Comparison of ENCODE assay signal across 16 cellular contexts in the genomic region with DNA sequence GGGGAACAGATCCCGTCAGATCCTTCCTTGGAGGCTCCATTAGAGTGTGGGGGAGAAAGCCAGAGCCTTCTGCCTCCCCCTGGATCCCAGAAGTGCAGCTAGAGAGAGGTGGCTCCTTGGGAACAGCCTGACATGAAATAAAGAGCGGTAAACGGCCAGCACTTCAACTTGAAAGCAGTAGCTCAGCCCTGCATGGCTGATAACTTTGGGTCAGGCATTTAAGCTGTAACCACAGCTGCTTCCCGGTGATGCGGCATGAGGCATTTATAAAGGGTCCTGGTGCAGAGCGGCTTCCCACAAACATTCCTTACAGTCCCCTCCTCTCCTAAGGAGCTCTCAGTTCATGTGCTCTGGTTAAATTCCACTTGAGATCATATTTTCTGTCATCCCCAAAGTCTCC.
DNase-seq lines count a peak whose midpoint lies in the region; FAIRE-seq and TF ChIP-seq lines count a peak whose summit lies in the region.
"Had no signal": no experiment of that assay in that cellular context is flagged by ENCODE, and none has a peak within 500 bp of the region (broad histone marks: within the 10 kb centered on the region; RNA-seq: fewer than 3 reads in every experiment).

No MANE protein-coding gene starts in this region.

- H4K5ac ChIP-seq in H1 (ENCODE audit: insufficient read length, low read depth, low read length) (no peak overlapping the region), mesendoderm (ENCODE audit: low read length) (no peak overlapping the region)

- no peaks in the 10 kb centered on the region for H3K36me3 Mint-ChIP-seq in CD14-positive monocyte

- H3K9me3 Mint-ChIP-seq in CD14-positive monocyte, result peaks cover 0 to 3% (median 0%) of the 10 kb centered on the region in 7 donors
- H3K9me3 Mint-ChIP-seq: CD8-positive, alpha-beta memory T cell had no signal

- H3K36me3 ChIP-seq in H1 (ENCODE audit: control insufficient read depth in 2 of 4, insufficient read depth in 4 of 4, low read length in 3 of 4), result no peaks in the 10 kb centered on the region
- no peaks in the 10 kb centered on the region for H3K36me3 ChIP-seq in mesendoderm (ENCODE audit: control insufficient read depth, insufficient read depth, low read length)

- H3K4me3 ChIP-seq in H1 (ENCODE audit: extremely low read depth in 1 of 4, insufficient read depth in 2 of 4, low read depth in 3 of 4, low read length in 4 of 4), result no peak overlapping the region
- no peak overlapping the region for H3K4me3 ChIP-seq in mesendoderm (ENCODE audit: low read length)

- H3K18ac ChIP-seq in H1 (ENCODE audit: extremely low read depth, low read length), result no peak overlapping the region
- H3K18ac ChIP-seq in mesendoderm (ENCODE audit: low read length), result no peak overlapping the region

- no peaks in the 10 kb centered on the region for H3K4me1 Mint-ChIP-seq in CD14-positive monocyte

- H3K9ac ChIP-seq in H1 (replicated peaks in 1 of 4; ENCODE audit: extremely low read depth in 1 of 4, low read depth in 3 of 4, low read length in 3 of 4) (no peak overlapping the region), mesendoderm (ENCODE audit: low read length) (no peak overlapping the region)

- no peak overlapping the region for H4K8ac ChIP-seq in H1 (ENCODE audit: extremely low read depth, insufficient read depth, low read length)
- no peak overlapping the region for H4K8ac ChIP-seq in mesendoderm (ENCODE audit: low read depth, low read length)

- no peak overlapping the region for H3K4ac ChIP-seq in H1 (replicated peaks; ENCODE audit: insufficient read length, low read depth, low read length)
- H3K4ac ChIP-seq in mesendoderm (ENCODE audit: low read depth, low read length), result no peak overlapping the region

- TF ChIP-seq RAD21 in H1 (IDR thresholded peaks at IDR 0.05 in 1 of 2, conservative IDR thresholded peaks at IDR 0.05 in 1 of 2; ENCODE audit: low read depth in 2 of 2, low read length in 2 of 2), result no peak; a peak in 1 of 4 replicates

- H3K23ac ChIP-seq in H1 (ENCODE audit: insufficient read length) (no peak overlapping the region), mesendoderm (ENCODE audit: low read length) (no peak overlapping the region)

- no peak overlapping the region for H3K14ac ChIP-seq in H1 (ENCODE audit: insufficient read length)

- no peak overlapping the region for H3K27ac Mint-ChIP-seq in CD14-positive monocyte

- H3K9me3 ChIP-seq in H1 (ENCODE audit: insufficient read depth in 2 of 2, low read depth in 1 of 2, low read length in 1 of 2), result no peaks in the 10 kb centered on the region
- H3K9me3 ChIP-seq: Caco-2 had no signal

- H2BK12ac ChIP-seq in H1 (ENCODE audit: low read depth, low read length), result 0 out of 2 replicates have a peak overlapping the region, but pooled peaks have one; percentile 10

- POLR2A ChIA-PET in H1 (lab: Charles Lee; ENCODE audit: partially characterized antibody), result no interaction called here

- H3K79me1 ChIP-seq in H1 (ENCODE audit: low read depth, low read length), result no peaks in the 10 kb centered on the region
- no peaks in the 10 kb centered on the region for H3K79me1 ChIP-seq in mesendoderm (ENCODE audit: low read length)

- H3K56ac ChIP-seq in H1 (replicated peaks; ENCODE audit: insufficient read length, low read depth, low read length), result no peak overlapping the region
- H3K56ac ChIP-seq in mesendoderm (ENCODE audit: low read length), result no peak overlapping the region

- peaks cover 8 to 15% (median 11%) of the 10 kb centered on the region in 4 experiments; a peak in 6 of 7 replicates for H3K4me1 ChIP-seq in H1 (replicated peaks in 1 of 4; ENCODE audit: control insufficient read depth in 3 of 4, insufficient read depth in 4 of 4, low read length in 3 of 4)
- no peaks in the 10 kb centered on the region for H3K4me1 ChIP-seq in mesendoderm (ENCODE audit: control insufficient read depth, low read depth, low read length)
- H3K4me1 ChIP-seq: Caco-2 had no signal

- no peak for FAIRE-seq in H1 (lab: Jason Lieb, UNC)
- FAIRE-seq: G401.6, GM12891, HepG2, HTR-8/SVneo had no signal

- no peaks in the 10 kb centered on the region for H4K20me1 ChIP-seq in H1 (replicated peaks in 1 of 2; ENCODE audit: control insufficient read depth in 1 of 2, insufficient read depth in 2 of 2, low read length in 2 of 2)

- peak overlapping the region; percentile 96 for H2AFZ ChIP-seq in H1 (ENCODE audit: low read length)

- H3K4me2 ChIP-seq in H1 (ENCODE audit: insufficient read depth in 1 of 2, low read depth in 2 of 2, low read length in 2 of 2) (no peak overlapping the region), mesendoderm (ENCODE audit: low read length) (no peak overlapping the region)

- intact Hi-C loops in CD14-positive monocyte (cut with micrococcal nuclease), result no loop called here

- H3K4me3 Mint-ChIP-seq in CD14-positive monocyte, result no peak overlapping the region
- H3K4me3 Mint-ChIP-seq: CD8-positive, alpha-beta memory T cell had no signal

- no peak overlapping the region for H4K91ac ChIP-seq in H1 (replicated peaks; ENCODE audit: insufficient read length, low read length)

- DNase-seq in DMS79 treated with DMSO at 0.1 percent for 48 hours (lab: John Stamatoyannopoulos, UW) (peak; percentile 13), DMS79 (lab: John Stamatoyannopoulos, UW) (no peak), NCI-H187 treated with DMSO at 0.1 percent for 48 hours (lab: John Stamatoyannopoulos, UW) (peak; percentile 7), H1 (ENCODE audit: low read depth in 1 of 2, low spot score in 2 of 2) (no peak), mesendoderm (peak; percentile 23), NAMALWA (ENCODE audit: low spot score) (no peak), superior temporal gyrus (ENCODE audit: extremely low spot score) (no peak), CD14-positive monocyte (ENCODE audit: low spot score) (no peak)
- DNase-seq: Caco-2; CD8-positive, alpha-beta memory T cell; DMS53 had no signal

- TF ChIP-seq CTCF in H1 (IDR thresholded peaks at IDR 0.05; ENCODE audit: control extremely low read depth in 1 of 3, insufficient read depth in 1 of 3, low read depth in 1 of 3, low read length in 3 of 3) (no peak), CD14-positive monocyte (IDR thresholded peaks at IDR 0.05) (no peak)

- no peak for TF ChIP-seq POLR2A in H1 (IDR thresholded peaks at IDR 0.05; ENCODE audit: control extremely low read depth in 1 of 2, low read depth in 2 of 2, low read length in 2 of 2)

- H2BK120ac ChIP-seq in H1 (replicated peaks; ENCODE audit: low read depth, low read length), result no peak overlapping the region
- H2BK120ac ChIP-seq in mesendoderm (ENCODE audit: low read depth, low read length), result no peak overlapping the region

- H3K27me3 ChIP-seq in H1 (replicated peaks in 1 of 4; ENCODE audit: control insufficient read depth in 3 of 4, extremely low read depth in 1 of 4, insufficient read depth in 3 of 4, low read length in 3 of 4) (no peaks in the 10 kb centered on the region), mesendoderm (ENCODE audit: insufficient read depth, low read length, poor library complexity) (no peaks in the 10 kb centered on the region)

- H3K27ac ChIP-seq in H1 (ENCODE audit: low read depth, low read length) (no peak overlapping the region), mesendoderm (ENCODE audit: low read depth, low read length) (no peak overlapping the region)
- H3K27ac ChIP-seq: 22Rv1 had no signal

- H3K79me2 ChIP-seq in H1 (ENCODE audit: control insufficient read depth in 1 of 2, insufficient read depth in 2 of 2, low read length in 2 of 2), result no peaks in the 10 kb centered on the region
- no peaks in the 10 kb centered on the region for H3K79me2 ChIP-seq in mesendoderm (ENCODE audit: control insufficient read depth, insufficient read depth, low read length)

- H2BK20ac ChIP-seq in H1 (ENCODE audit: low read length), result 0 out of 2 replicates have a peak overlapping the region, but pooled peaks have one; percentile 77

- CTCF ChIA-PET in H1 (lab: Charles Lee; ENCODE audit: partially characterized antibody), result interaction anchor here (0.9 kb wide), 1 partner anchor 1635 kb away, joined by 3 read pairs; no protein-coding TSS in a partner anchor

- H2BK5ac ChIP-seq in H1 (ENCODE audit: low read depth, low read length), result no peak overlapping the region
- H2BK5ac ChIP-seq in mesendoderm (ENCODE audit: low read length), result no peak overlapping the region

- no peak overlapping the region for H2BK15ac ChIP-seq in H1 (ENCODE audit: low read length)
- H2BK15ac ChIP-seq in mesendoderm (replicated peaks; ENCODE audit: low read depth), result no peak overlapping the region

- no peaks in the 10 kb centered on the region for H3K23me2 ChIP-seq in H1 (ENCODE audit: low read depth, low read length)

- WGBS in H1 (ENCODE audit: extremely low coverage in 1 of 2, insufficient coverage in 1 of 2, insufficient read length in 1 of 2, insufficient replicate concordance in 2 of 2, low coverage in 1 of 2, low lambda C conversion rate in 2 of 2, missing lambda C conversion rate in 1 of 2), 2 experiments, result 72% methylated on average over 6 of the region's 6 CpGs; no CpG with 5 or more reads in 1 of the 2 experiments
- WGBS in mesendoderm (ENCODE audit: extremely low coverage, insufficient coverage, low lambda C conversion rate), result no CpG with 5 or more reads among the region's 6 CpGs

- H2AK5ac ChIP-seq in H1 (ENCODE audit: low read depth, low read length), result 0 out of 2 replicates have a peak overlapping the region, but pooled peaks have one; percentile 71
- H2AK5ac ChIP-seq in mesendoderm (ENCODE audit: low read length), result no peak overlapping the region

- no peak for TF ChIP-seq EP300 in H1 (IDR thresholded peaks at IDR 0.05; ENCODE audit: borderline replicate concordance in 1 of 2, low read depth in 2 of 2, low read length in 2 of 2)

- H3K27me3 Mint-ChIP-seq in CD14-positive monocyte (ENCODE audit: low read depth in 3 of 3), result peaks cover 0 to 1% (median 0%) of the 10 kb centered on the region in 3 donors
- H3K27me3 Mint-ChIP-seq: CD8-positive, alpha-beta memory T cell had no signal

TF ChIP-seq in H1, 55 proteins besides CTCF, POLR2A, EP300 and RAD21:
- TF ChIP-seq BCL11A (IDR thresholded peaks at IDR 0.05; ENCODE audit: low read depth in 2 of 2, low read length in 2 of 2) (no peak), E2F6 (IDR thresholded peaks at IDR 0.05) (peak; percentile 85)
- TF ChIP-seq, protein P1, sequence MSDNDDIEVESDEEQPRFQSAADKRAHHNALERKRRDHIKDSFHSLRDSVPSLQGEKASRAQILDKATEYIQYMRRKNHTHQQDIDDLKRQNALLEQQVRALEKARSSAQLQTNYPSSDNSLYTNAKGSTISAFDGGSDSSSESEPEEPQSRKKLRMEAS (IDR thresholded peaks at IDR 0.05), result peak; percentile 67

Comparison
In these comparisons a context has a peak if more than half of its experiments do, and no peak if none do; other contexts are left out.
1. DNase-seq: peak in DMS79 treated with DMSO at 0.1 percent for 48 hours (single experiment), NCI-H187 treated with DMSO at 0.1 percent for 48 hours (single experiment) and mesendoderm (single experiment); none in DMS79 (single experiment), H1 (0 of 2), NAMALWA (single experiment), superior temporal gyrus (single experiment) and CD14-positive monocyte (single experiment).